Comparison of ENCODE assay signal across 10 cellular contexts in the genomic region with DNA sequence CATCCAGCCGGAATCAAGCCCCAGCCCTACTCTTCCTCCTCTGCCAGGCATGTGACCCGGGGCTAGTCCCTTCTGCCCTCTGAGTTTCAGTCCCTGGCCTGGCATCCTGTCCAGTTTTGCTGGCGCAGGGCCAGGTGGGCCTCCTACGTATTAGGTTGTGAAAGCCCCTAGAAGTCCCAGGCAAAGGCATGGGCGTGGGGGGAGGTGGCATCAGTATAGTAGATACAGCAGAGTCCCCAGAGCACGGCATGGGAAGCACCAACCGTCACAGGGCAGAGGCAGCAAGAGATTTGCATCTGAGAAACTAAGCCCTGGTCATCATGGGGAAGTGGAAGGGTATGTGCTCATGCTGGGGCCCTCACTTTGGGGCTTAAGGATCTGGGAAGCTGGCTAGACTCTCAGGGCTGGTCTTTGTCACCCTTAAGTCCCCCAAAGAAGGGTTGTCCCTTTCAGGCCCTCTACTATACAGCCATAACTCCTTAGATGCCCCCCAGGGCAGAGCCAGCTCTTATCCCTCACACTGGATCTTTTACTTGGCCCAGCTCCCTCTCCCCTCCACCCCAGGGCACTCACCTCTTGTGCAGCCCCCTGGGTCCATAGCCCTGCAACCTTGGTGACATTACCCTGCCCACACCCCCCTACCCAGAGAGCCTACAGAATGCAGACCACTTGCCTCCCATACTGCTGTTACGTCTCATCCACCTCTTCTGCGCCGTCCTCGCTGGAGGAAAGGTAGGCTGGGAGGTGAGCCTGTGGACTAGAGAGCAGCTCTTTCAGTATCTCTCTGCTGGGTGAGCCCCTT. TPM values are rescaled to one million over a fixed set of nuclear protein-coding genes. Genes with fewer than 3 reads are reported as not detected.
DNase-seq lines count a peak whose midpoint lies in the region; ATAC-seq and TF ChIP-seq lines count a peak whose summit lies in the region.
"Had no signal": no experiment of that assay in that cellular context is flagged by ENCODE, and none has a peak within 500 bp of the region (broad histone marks: within the 10 kb centered on the region; RNA-seq: fewer than 3 reads in every experiment).

No MANE protein-coding gene starts in this region.

- H3K27me3 ChIP-seq in Karpas-422 (ENCODE audit: low read length) (no peaks in the 10 kb centered on the region), endodermal cell (ENCODE audit: control insufficient read depth, insufficient read depth, low read length, poor library complexity, severe bottlenecking) (no peaks in the 10 kb centered on the region)
- H3K27me3 ChIP-seq: breast epithelium had no signal

- H3K36me3 Mint-ChIP-seq in CD14-positive monocyte (peaks cover 63 to 73% of the 10 kb centered on the region in 2 donors), immature natural killer cell (peaks cover 0 to 28% (median 5%) of the 10 kb centered on the region in 3 donors), endodermal cell (ENCODE audit: low read depth) (peaks cover 5% of the 10 kb centered on the region)

- WGBS in endodermal cell (ENCODE audit: insufficient coverage in 1 of 2, insufficient read length in 1 of 2), 2 experiments: 91 to 93% methylated on average over 6 to 11 of the region's 11 CpGs

- H3K9me3 ChIP-seq in Karpas-422 (ENCODE audit: low read length) (no peaks in the 10 kb centered on the region), endodermal cell (ENCODE audit: control insufficient read depth, low read length) (no peaks in the 10 kb centered on the region)
- H3K9me3 ChIP-seq: breast epithelium had no signal

- H3K27me3 Mint-ChIP-seq in CD14-positive monocyte (ENCODE audit: low read depth in 3 of 3) (peaks cover 0 to 3% (median 1%) of the 10 kb centered on the region in 3 donors), immature natural killer cell (ENCODE audit: low read depth in 3 of 3) (peaks cover 6 to 7% (median 7%) of the 10 kb centered on the region in 3 donors), endodermal cell (ENCODE audit: insufficient read depth) (no peaks in the 10 kb centered on the region)

- peak overlapping the region; percentile 62 for H3K4me2 ChIP-seq in Karpas-422 (ENCODE audit: low read depth, low read length, poor library complexity, severe bottlenecking)

- H3K36me3 ChIP-seq in Karpas-422 (ENCODE audit: insufficient read depth, low read length) (peaks cover 19% of the 10 kb centered on the region), endodermal cell (ENCODE audit: control insufficient read depth, insufficient read depth, low read length) (peaks cover 4% of the 10 kb centered on the region)
- H3K36me3 ChIP-seq: breast epithelium had no signal

- H3K4me1 Mint-ChIP-seq in CD14-positive monocyte: peaks cover 60% of the 10 kb centered on the region
- H3K4me1 Mint-ChIP-seq in immature natural killer cell: peaks cover 50 to 52% of the 10 kb centered on the region in 2 donors
- peaks cover 30% of the 10 kb centered on the region for H3K4me1 Mint-ChIP-seq in endodermal cell

- no peak for TF ChIP-seq CTCF in CD14-positive monocyte (IDR thresholded peaks at IDR 0.05)
- no peak for TF ChIP-seq CTCF in GM20000 (IDR thresholded peaks at IDR 0.05; ENCODE audit: extremely low read depth, missing control alignments)
- no peak for TF ChIP-seq CTCF in endodermal cell (conservative IDR thresholded peaks at IDR 0.05)

- H4K20me1 ChIP-seq in Karpas-422 (ENCODE audit: insufficient read depth, low read depth, low read length): peaks cover 18% of the 10 kb centered on the region; the same call in 1 of the 2 replicates

- H2AFZ ChIP-seq in Karpas-422 (ENCODE audit: low read length): no peak overlapping the region

- H3K27ac Mint-ChIP-seq in CD14-positive monocyte (peak overlapping the region; percentile 93 to 99 (median 97)), immature natural killer cell (peak overlapping the region; percentile 68 to 88 (median 80)), endodermal cell (no peak overlapping the region)

- H3K4me3 Mint-ChIP-seq in CD14-positive monocyte: peak overlapping the region; percentile 80 to 90
- no peak overlapping the region for H3K4me3 Mint-ChIP-seq in immature natural killer cell
- no peak overlapping the region for H3K4me3 Mint-ChIP-seq in endodermal cell

- no peaks in the 10 kb centered on the region for H3K9me3 Mint-ChIP-seq in CD14-positive monocyte
- no peaks in the 10 kb centered on the region for H3K9me3 Mint-ChIP-seq in immature natural killer cell
- H3K9me3 Mint-ChIP-seq in endodermal cell: no peaks in the 10 kb centered on the region

- DNase-seq in CD14-positive monocyte (ENCODE audit: low spot score) (peak; percentile 85), Karpas-422 (peak; percentile 82), immature natural killer cell (no peak), GM20000 (ENCODE audit: low spot score) (no peak), activated gamma-delta T cell treated with Interleukin-2 at 50 U/mL for 16 hours (no peak), endodermal cell (no peak), NCI-H2227 (lab: John Stamatoyannopoulos, UW; ENCODE audit: unreplicated experiment) (no peak)
- DNase-seq: NCI-H526 had no signal

- peaks cover 25% of the 10 kb centered on the region for H3K79me2 ChIP-seq in Karpas-422 (ENCODE audit: low read length)

- H3K9ac ChIP-seq in Karpas-422 (ENCODE audit: low read length) (peak overlapping the region; percentile 68), endodermal cell (ENCODE audit: extremely low read depth, low read length, poor library complexity, severe bottlenecking) (no peak overlapping the region)

- peak overlapping the region; percentile 35; the same call in 1 of the 2 replicates for H3K4me3 ChIP-seq in Karpas-422 (ENCODE audit: low read length)
- no peak overlapping the region for H3K4me3 ChIP-seq in endodermal cell (ENCODE audit: low read length)
- H3K4me3 ChIP-seq: breast epithelium had no signal

- peaks cover 55% of the 10 kb centered on the region for H3K4me1 ChIP-seq in Karpas-422 (ENCODE audit: low read length)
- peaks cover 10% of the 10 kb centered on the region for H3K4me1 ChIP-seq in endodermal cell (ENCODE audit: control insufficient read depth, insufficient read depth, low read length)
- H3K4me1 ChIP-seq: breast epithelium had no signal

- peak; percentile 50 for ATAC-seq in GM18868 (IDR thresholded peaks at IDR 0.05; ENCODE audit: unreplicated experiment)

- H3K27ac ChIP-seq in Karpas-422 (ENCODE audit: low read length) (peak overlapping the region; percentile 91), endodermal cell (ENCODE audit: low read depth, low read length) (no peak overlapping the region)
- H3K27ac ChIP-seq: breast epithelium had no signal

- intact Hi-C loops in CD14-positive monocyte (cut with micrococcal nuclease): no loop called here

- no peaks in the 10 kb centered on the region for H3K9me2 ChIP-seq in Karpas-422 (replicated peaks; ENCODE audit: insufficient read depth, low read length)

RNA-seq across cellular contexts. Expression of a gene that starts 11.3 kb away (rescaled TPM):
- polyA plus RNA-seq in CD14-positive monocyte (10 to 100 TPM; 10.4 to 17.3 TPM), immature natural killer cell (10 to 100 TPM in 1 of 3 donors, 1 to 10 TPM in 2; 7.9 to 28.4 (median 9.9) TPM)
- total RNA-seq in Karpas-422 (2014; rRNA removed; shearing (Covaris generic); ENCODE audit: low replicate concordance): 60.5 and 133 TPM in 2 replicates
- total RNA-seq in endodermal cell: 10 to 100 TPM; 59.2 to 64.0 TPM
- 22.9 TPM for polyA plus RNA-seq in endodermal cell (2013, experiment 1 of 2)
- polyA plus RNA-seq in endodermal cell (2013, experiment 2 of 2): 17.8 TPM

RNA-seq across cellular contexts. Expression of a gene that starts 14.2 kb away (rescaled TPM):
- polyA plus RNA-seq in CD14-positive monocyte: 10 to 100 TPM; 50.1 to 55.8 TPM
- total RNA-seq in Karpas-422 (2014; rRNA removed; shearing (Covaris generic); ENCODE audit: low replicate concordance): 40.2 and 83.5 TPM in 2 replicates
- polyA plus RNA-seq in immature natural killer cell: 100 to 1,000 TPM; 114 to 174 (median 129) TPM
- total RNA-seq in endodermal cell: 10 to 100 TPM; 46.7 to 47.8 TPM
- polyA plus RNA-seq in endodermal cell (2013, experiment 1 of 2): 44.4 TPM
- 41.1 TPM for polyA plus RNA-seq in endodermal cell (2013, experiment 2 of 2)

Comparison
In these comparisons a context has a peak if more than half of its experiments do, and no peak if none do; other contexts are left out.
1. DNase-seq: peak in CD14-positive monocyte (single experiment) and Karpas-422 (single experiment); none in immature natural killer cell (0 of 3), GM20000 (single experiment), activated gamma-delta T cell treated with Interleukin-2 at 50 U/mL for 16 hours (single experiment), endodermal cell (single experiment) and NCI-H2227 (single experiment).
2. H3K4me3 Mint-ChIP-seq: peak in CD14-positive monocyte (2 of 2); none in immature natural killer cell (0 of 5) and endodermal cell (single experiment).